24 cellular contexts compared by ENCODE assay signal in genomic region chr17:65662166-65662565, GRCh38.
DNase-seq lines count a peak whose midpoint lies in the region; ATAC-seq and TF ChIP-seq lines count a peak whose summit lies in the region.
"Had no signal": no experiment of that assay in that cellular context is flagged by ENCODE, and none has a peak within 500 bp of the region (broad histone marks: within the 10 kb centered on the region; RNA-seq: fewer than 3 reads in every experiment).

No MANE protein-coding gene starts in this region.

- peak; percentile 30 for DNase-seq in GM04504 (ENCODE audit: low read depth)
- DNase-seq in choroid plexus epithelial cell (ENCODE audit: low read depth): peak; percentile 85
- peak; percentile 54 for DNase-seq in hepatic stellate cell (ENCODE audit: low spot score)
- DNase-seq in kidney glomerular epithelial cell (lab: John Stamatoyannopoulos, UW): no peak
- DNase-seq in kidney tubule cell (ENCODE audit: low spot score): no peak
- DNase-seq: activated CD4-positive, alpha-beta T cell treated with anti-CD3 and anti-CD28 coated beads for 4 hours; activated gamma-delta T cell treated with Interleukin-2 at 50 U/mL for 16 hours; activated naive CD8-positive, alpha-beta T cell treated with anti-CD3 and anti-CD28 coated beads, Interleukin-2, amount 50 U/mL, for 24 hours; activated T-cell treated with anti-CD3 and anti-CD28 coated beads, Interleukin-2, amount 50 U/mL, for 24 hours; BE2C; GDM1; hypothalamus; midbrain; natural killer cell; NCI-H1092; NCI-H187; ovary; stimulated activated CD4-positive, alpha-beta T cell treated with anti-CD3 and anti-CD28 coated beads, Interleukin-12 subunit alpha, Interleukin-12 subunit beta, amount 100 ng/mL, for 4 hours; stimulated activated CD4-positive, alpha-beta T cell treated with anti-CD3 and anti-CD28 coated beads, Interleukin-4, amount 100 ng/mL, for 24 hours; stimulated activated naive CD4-positive, alpha-beta T cell treated with Interleukin-2 at 50 U/mL for 16 hours had no signal

- no peak for ATAC-seq in HG03342 (IDR thresholded peaks at IDR 0.05; ENCODE audit: unreplicated experiment)
- no peak for ATAC-seq in HG02588 (IDR thresholded peaks at IDR 0.05; ENCODE audit: unreplicated experiment)
- ATAC-seq: activated naive CD8-positive, alpha-beta T cell treated with anti-CD3 and anti-CD28 coated beads, Interleukin-2, amount 50 U/mL, for 24 hours; HepG2; natural killer cell had no signal

- H3K4me3 ChIP-seq in choroid plexus epithelial cell (ENCODE audit: low read depth, low read length): no peak overlapping the region
- H3K4me3 ChIP-seq: HAP-1, ovary had no signal

- no peak for TF ChIP-seq CTCF in choroid plexus epithelial cell (conservative IDR thresholded peaks at IDR 0.05; ENCODE audit: low read depth, low read length)

Comparison
In these comparisons a context has a peak if more than half of its experiments do, and no peak if none do; other contexts are left out.
1. DNase-seq: peak in GM04504 (single experiment), choroid plexus epithelial cell (single experiment) and hepatic stellate cell (single experiment); none in kidney glomerular epithelial cell (single experiment) and kidney tubule cell (single experiment).